In genomic region chrX:40495659-40496058, GRCh38 we compare ENCODE assay signal across 3 cellular contexts.
TF ChIP-seq lines count a peak whose summit lies in the region.

No MANE protein-coding gene starts in this region.

TF ChIP-seq in HepG2, 621 proteins besides CTCF, POLR2A, EP300 and RAD21:
- TF ChIP-seq HNRNPUL1 (IDR thresholded peaks at IDR 0.05; ENCODE audit: low read depth, low read length), result no peak
- TF ChIP-seq KAT2B (IDR thresholded peaks at IDR 0.05; ENCODE audit: borderline replicate concordance, low read depth, low read length), result no peak
- peak; percentile 92 for TF ChIP-seq ZNF331 (CRISPR knock-in tag; IDR thresholded peaks at IDR 0.05)
TF ChIP-seq in HepG2: peak in this region for 1.

TF ChIP-seq in GM23338, 12 proteins besides CTCF, POLR2A, EP300 and RAD21:
- no peak for TF ChIP-seq ETS1 (IDR thresholded peaks at IDR 0.05)
- TF ChIP-seq NANOG (IDR thresholded peaks at IDR 0.05; ENCODE audit: borderline replicate concordance), result no peak
- TF ChIP-seq EZH2 (IDR thresholded peaks at IDR 0.05; ENCODE audit: low read depth, unreplicated experiment), result no peak
- peak; percentile 80 for TF ChIP-seq ZNF331 (CRISPR knock-in tag; IDR thresholded peaks at IDR 0.05; ENCODE audit: low read depth)

TF ChIP-seq in HEK293, 187 proteins besides CTCF, POLR2A, EP300 and RAD21:
- TF ChIP-seq ZEB2 (tag by site-specific recombination; IDR thresholded peaks at IDR 0.05), result no peak
- peak; percentile 27; the same call in 1 of the 2 replicates for TF ChIP-seq TRIM28 (IDR thresholded peaks at IDR 0.05; ENCODE audit: borderline replicate concordance, low read length)
- TF ChIP-seq SETDB1 (IDR thresholded peaks at IDR 0.05; ENCODE audit: insufficient read length, low read length), result peak; percentile 44
TF ChIP-seq in HEK293: peak in this region for 2.
